In the genomic region with DNA sequence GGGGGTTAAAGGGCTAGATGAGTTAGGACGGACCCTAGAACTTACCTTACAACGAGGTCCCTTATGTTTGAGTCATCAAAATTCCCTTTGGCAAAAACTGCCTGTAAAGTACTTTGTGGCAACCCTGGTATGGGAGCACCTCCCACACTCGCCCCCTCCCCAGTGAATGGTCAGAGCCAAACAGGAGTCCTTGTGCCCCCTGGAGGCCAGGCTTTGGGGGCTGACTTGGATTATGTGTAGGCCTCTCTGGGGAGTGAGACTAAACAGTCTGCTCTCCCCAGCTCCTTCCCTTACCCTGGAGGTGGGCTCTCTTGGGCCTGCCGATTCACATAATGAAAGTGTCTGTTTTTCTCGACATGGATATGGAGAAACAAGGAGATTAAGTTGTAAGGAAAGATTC, we compare ENCODE assay signal across 18 cellular contexts.
A peak's percentile ranks its signal among the peaks of the same experiment; 100 is the strongest.
DNase-seq lines count a peak whose midpoint lies in the region; ATAC-seq, FAIRE-seq and TF ChIP-seq lines count a peak whose summit lies in the region.
"Had no signal": no experiment of that assay in that cellular context is flagged by ENCODE, and none has a peak within 500 bp of the region (broad histone marks: within the 10 kb centered on the region; RNA-seq: fewer than 3 reads in every experiment).

No MANE protein-coding gene starts in this region.

- WGBS in HepG2 (ENCODE audit: low lambda C conversion rate), result 30% methylated on average over 5 of the region's 5 CpGs
- WGBS in right lobe of liver (ENCODE audit: insufficient coverage, low coverage, low lambda C conversion rate, missing lambda C conversion rate), result 96% methylated on average over 4 of the region's 5 CpGs
- 59% methylated on average over 5 of the region's 5 CpGs for WGBS in K562 (ENCODE audit: insufficient coverage, low coverage, missing lambda C conversion rate)

- no peak for DNase-seq in HepG2 (ENCODE audit: low spot score)
- no peak for DNase-seq in right lobe of liver
- DNase-seq in K562 (ENCODE audit: extremely low read depth in 1 of 4, low spot score in 3 of 4), result peak; percentile 47 to 63 (median 58)
- peak; percentile 67 for DNase-seq in iPS-NIHi7 (ENCODE audit: extremely low spot score)
- DNase-seq in effector memory CD4-positive, alpha-beta T cell, result no peak
- no peak for DNase-seq in stimulated activated CD4-positive, alpha-beta T cell treated with anti-CD3 and anti-CD28 coated beads, Interleukin-12 subunit alpha, Interleukin-12 subunit beta, amount 100 ng/mL, for 4 hours
- DNase-seq: CD8-positive, alpha-beta T cell; COR-L47; DMS153; DND-41; GOT3; IMR-90; KG1 had no signal

- POLR2A ChIA-PET in HepG2 (lab: Yijun Ruan, JAX), result no interaction called here
- POLR2A ChIA-PET in K562 (lab: Yijun Ruan, JAX), result interaction anchor here (0.8 to 1.8 kb wide), 5 partner anchors 10 to 105 kb away, joined by 3 to 8 read pairs (median 7); no protein-coding TSS in a partner anchor

- BruUV-seq in HepG2 (replicated peaks; lab: Mats Ljungman, UMichigan) (no TSS peak), K562 (replicated peaks; lab: Mats Ljungman, UMichigan) (no TSS peak)

- H3K4me3 ChIP-seq in HepG2 (replicated peaks in 1 of 3; ENCODE audit: insufficient read depth in 1 of 3, low read depth in 2 of 3, low read length in 3 of 3) (no peak overlapping the region), right lobe of liver (no peak overlapping the region), K562 (no peak overlapping the region)
- H3K4me3 ChIP-seq in effector memory CD4-positive, alpha-beta T cell (ENCODE audit: insufficient read depth, low read depth, low read length, poor library complexity, severe bottlenecking), result no peak overlapping the region

- H2AFZ ChIP-seq in HepG2 (ENCODE audit: low read length), result no peak overlapping the region
- peak overlapping the region; percentile 73 for H2AFZ ChIP-seq in K562 (ENCODE audit: low read depth, low read length)

- in situ Hi-C loops in HepG2 (cut with HindIII; ENCODE audit: extremely low pct_ligation_motif_present, low pct_unique_long_range_greater_than_20kb), result no loop called here
- in situ Hi-C loops in K562 (cut with MboI), result no loop called here

- H3K36me3 ChIP-seq in HepG2 (replicated peaks in 1 of 2; ENCODE audit: control insufficient read depth in 1 of 2, insufficient read depth in 2 of 2, low read length in 2 of 2) (no peaks in the 10 kb centered on the region), right lobe of liver (no peaks in the 10 kb centered on the region), K562 (ENCODE audit: control insufficient read depth, insufficient read depth, low read length) (no peaks in the 10 kb centered on the region)
- H3K36me3 ChIP-seq in effector memory CD4-positive, alpha-beta T cell (ENCODE audit: control insufficient read depth, insufficient read depth, low read length), result no peaks in the 10 kb centered on the region

- H3K9ac ChIP-seq in HepG2 (ENCODE audit: insufficient read depth, low read depth, low read length) (no peak overlapping the region), K562 (ENCODE audit: insufficient read depth in 1 of 2, low read depth in 2 of 2, low read length in 2 of 2) (peak overlapping the region in 1 of 2 experiments; percentile 3; a peak in 1 of 4 replicates)

- intact Hi-C loops in HepG2 (cut with micrococcal nuclease; ENCODE audit: unreplicated experiment) (no loop called here), right lobe of liver (cut with DNase I) (no loop called here), K562 (cut with micrococcal nuclease) (no loop called here)

- CTCF ChIA-PET in HepG2 (lab: Yijun Ruan, JAX; ENCODE audit: low intra/inter-chr PET ratio, low total read pairs) (no interaction called here), K562 (lab: Yijun Ruan, JAX; ENCODE audit: low intra/inter-chr PET ratio) (no interaction called here)

- no peaks in the 10 kb centered on the region for H3K4me1 ChIP-seq in HepG2 (ENCODE audit: insufficient read depth, low read length)
- H3K4me1 ChIP-seq in right lobe of liver, result no peaks in the 10 kb centered on the region
- peaks cover 5 to 32% of the 10 kb centered on the region in 2 experiments; a peak in 4 of 5 replicates for H3K4me1 ChIP-seq in K562 (replicated peaks in 1 of 2; ENCODE audit: control insufficient read depth in 2 of 2, insufficient read depth in 2 of 2, low read length in 2 of 2)
- H3K4me1 ChIP-seq in effector memory CD4-positive, alpha-beta T cell (ENCODE audit: control insufficient read depth, insufficient read depth, low read length, poor library complexity, severe bottlenecking), result no peaks in the 10 kb centered on the region

- no peak overlapping the region for H3K4me2 ChIP-seq in HepG2 (ENCODE audit: low read depth, low read length)
- no peak overlapping the region for H3K4me2 ChIP-seq in K562 (ENCODE audit: insufficient read depth, low read length)

- H3K9me1 ChIP-seq in K562 (ENCODE audit: control insufficient read depth, insufficient read depth, low read length), result no peaks in the 10 kb centered on the region

- ATAC-seq in HepG2, result peak; percentile 37; the same call in 2 of the 3 replicates
- ATAC-seq in right lobe of liver, result no peak
- peak; percentile 79 for ATAC-seq in K562
- ATAC-seq in GM19324 (IDR thresholded peaks at IDR 0.05; ENCODE audit: low FRiP score, unreplicated experiment), result no peak
- no peak for ATAC-seq in GM21717 (IDR thresholded peaks at IDR 0.05; ENCODE audit: unreplicated experiment)
- ATAC-seq: CD8-positive, alpha-beta T cell; HCT116 had no signal

- TF ChIP-seq CTCF in HepG2 (CRISPR knock-in tag; IDR thresholded peaks at IDR 0.05) (peak; percentile 41), right lobe of liver (IDR thresholded peaks at IDR 0.05) (no peak), K562 (IDR thresholded peaks at IDR 0.05 in 2 of 3, conservative IDR thresholded peaks at IDR 0.05 in 1 of 3; ENCODE audit: insufficient read depth in 2 of 3, low read depth in 1 of 3, low read length in 3 of 3) (peak; percentile 53 to 54 (median 53))

- H3K9me3 ChIP-seq in HepG2 (ENCODE audit: low read length) (no peaks in the 10 kb centered on the region), right lobe of liver (no peaks in the 10 kb centered on the region), K562 (replicated peaks; ENCODE audit: control insufficient read depth, insufficient read depth, low read depth, low read length) (no peaks in the 10 kb centered on the region)
- no peaks in the 10 kb centered on the region for H3K9me3 ChIP-seq in effector memory CD4-positive, alpha-beta T cell (ENCODE audit: control insufficient read depth, low read length)

- H4K20me1 ChIP-seq in HepG2 (ENCODE audit: insufficient read depth, low read length) (no peaks in the 10 kb centered on the region), K562 (replicated peaks; ENCODE audit: control insufficient read depth, insufficient read depth, low read length) (no peaks in the 10 kb centered on the region)

- TF ChIP-seq EP300 in HepG2 (IDR thresholded peaks at IDR 0.05; ENCODE audit: low read depth in 2 of 2, low read length in 2 of 2), result no peak
- TF ChIP-seq EP300 in HepG2 (CRISPR knock-in tag; IDR thresholded peaks at IDR 0.05; ENCODE audit: borderline replicate concordance), result no peak
- no peak for TF ChIP-seq EP300 in K562 (IDR thresholded peaks at IDR 0.05; ENCODE audit: low read length)

- TF ChIP-seq POLR2A in HepG2 (IDR thresholded peaks at IDR 0.05; ENCODE audit: insufficient read depth in 1 of 2, low read depth in 2 of 2, low read length in 2 of 2) (no peak), right lobe of liver (IDR thresholded peaks at IDR 0.05) (no peak), K562 (conservative IDR thresholded peaks at IDR 0.05) (no peak)

- H3K27ac ChIP-seq in HepG2 (ENCODE audit: extremely low read length, insufficient read depth, low read length) (no peak overlapping the region), right lobe of liver (no peak overlapping the region), K562 (ENCODE audit: extremely low read depth, low read depth, low read length) (no peak overlapping the region)
- no peak overlapping the region for H3K27ac ChIP-seq in effector memory CD4-positive, alpha-beta T cell (ENCODE audit: insufficient read depth, low read length, poor library complexity, severe bottlenecking)
- H3K27ac ChIP-seq: 22Rv1 had no signal

- FAIRE-seq in HepG2 (lab: Jason Lieb, UNC) (no peak), K562 (lab: Jason Lieb, UNC) (no peak)
- FAIRE-seq: D721Med had no signal

- H3K79me2 ChIP-seq in HepG2 (ENCODE audit: insufficient read depth, low read length), result no peaks in the 10 kb centered on the region
- no peaks in the 10 kb centered on the region for H3K79me2 ChIP-seq in K562 (ENCODE audit: control insufficient read depth, insufficient read depth, low read length)

- H3K27me3 ChIP-seq in HepG2 (ENCODE audit: control insufficient read depth in 1 of 2, insufficient read depth in 2 of 2, low read length in 2 of 2) (no peaks in the 10 kb centered on the region; a peak in 1 of 5 replicates), right lobe of liver (no peaks in the 10 kb centered on the region), K562 (ENCODE audit: control insufficient read depth in 2 of 2, insufficient read depth in 2 of 2, low read length in 2 of 2) (no peaks in the 10 kb centered on the region)
- H3K27me3 ChIP-seq in effector memory CD4-positive, alpha-beta T cell (replicated peaks; ENCODE audit: control insufficient read depth, insufficient read depth, low read length, poor library complexity, severe bottlenecking), result no peaks in the 10 kb centered on the region

- TF ChIP-seq RAD21 in HepG2 (CRISPR knock-in tag; IDR thresholded peaks at IDR 0.05) (no peak), K562 (CRISPR knock-in tag; conservative IDR thresholded peaks at IDR 0.05 in 1 of 2, IDR thresholded peaks at IDR 0.05 in 1 of 2) (peak in 1 of 2 experiments; percentile 63; a peak in 3 of 4 replicates)

TF ChIP-seq in HepG2, 621 proteins besides CTCF, POLR2A, EP300 and RAD21 (continues in another document):
- TF ChIP-seq ZNF317 (CRISPR knock-in tag; IDR thresholded peaks at IDR 0.05), result no peak

TF ChIP-seq in K562, 482 proteins besides CTCF, POLR2A, EP300 and RAD21 (continues in another document):
- TF ChIP-seq MAZ (CRISPR knock-in tag; conservative IDR thresholded peaks at IDR 0.05 in 1 of 2, IDR thresholded peaks at IDR 0.05 in 1 of 2) (peak; percentile 17 to 75; a peak in 2 of 4 replicates), PHB (CRISPR knock-in tag; IDR thresholded peaks at IDR 0.05) (no peak), ZNF316 (IDR thresholded peaks at IDR 0.05) (0 out of 2 replicates have a peak, but pooled peaks have one; percentile 29), NFE2 (IDR thresholded peaks at IDR 0.05; ENCODE audit: low read depth) (no peak)
- TF ChIP-seq, protein P1, sequence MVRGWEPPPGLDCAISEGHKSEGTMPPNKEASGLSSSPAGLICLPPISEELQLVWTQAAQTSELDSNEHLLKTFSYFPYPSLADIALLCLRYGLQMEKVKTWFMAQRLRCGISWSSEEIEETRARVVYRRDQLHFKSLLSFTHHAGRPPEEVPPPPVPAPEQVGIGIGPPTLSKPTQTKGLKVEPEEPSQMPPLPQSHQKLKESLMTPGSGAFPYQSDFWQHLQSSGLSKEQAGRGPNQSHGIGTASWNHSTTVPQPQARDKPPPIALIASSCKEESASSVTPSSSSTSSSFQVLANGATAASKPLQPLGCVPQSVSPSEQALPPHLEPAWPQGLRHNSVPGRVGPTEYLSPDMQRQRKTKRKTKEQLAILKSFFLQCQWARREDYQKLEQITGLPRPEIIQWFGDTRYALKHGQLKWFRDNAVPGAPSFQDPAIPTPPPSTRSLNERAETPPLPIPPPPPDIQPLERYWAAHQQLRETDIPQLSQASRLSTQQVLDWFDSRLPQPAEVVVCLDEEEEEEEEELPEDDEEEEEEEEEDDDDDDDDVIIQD (CRISPR knock-in tag; IDR thresholded peaks at IDR 0.05), result no peak

Comparison
In these comparisons a context has a peak if more than half of its experiments do, and no peak if none do; other contexts are left out.
1. ATAC-seq: peak in HepG2 (single experiment) and K562 (single experiment); none in right lobe of liver (0 of 4), GM19324 (single experiment) and GM21717 (single experiment).
2. CTCF ChIP-seq: peak in HepG2 (single experiment) and K562 (3 of 3); none in right lobe of liver (0 of 4).
3. DNase-seq: peak in K562 (4 of 4) and iPS-NIHi7 (single experiment); none in HepG2 (single experiment), right lobe of liver (0 of 3), effector memory CD4-positive, alpha-beta T cell (0 of 3) and stimulated activated CD4-positive, alpha-beta T cell treated with anti-CD3 and anti-CD28 coated beads, Interleukin-12 subunit alpha, Interleukin-12 subunit beta, amount 100 ng/mL, for 4 hours (single experiment).